Comparison of ENCODE assay signal across 8 cellular contexts in the genomic region with DNA sequence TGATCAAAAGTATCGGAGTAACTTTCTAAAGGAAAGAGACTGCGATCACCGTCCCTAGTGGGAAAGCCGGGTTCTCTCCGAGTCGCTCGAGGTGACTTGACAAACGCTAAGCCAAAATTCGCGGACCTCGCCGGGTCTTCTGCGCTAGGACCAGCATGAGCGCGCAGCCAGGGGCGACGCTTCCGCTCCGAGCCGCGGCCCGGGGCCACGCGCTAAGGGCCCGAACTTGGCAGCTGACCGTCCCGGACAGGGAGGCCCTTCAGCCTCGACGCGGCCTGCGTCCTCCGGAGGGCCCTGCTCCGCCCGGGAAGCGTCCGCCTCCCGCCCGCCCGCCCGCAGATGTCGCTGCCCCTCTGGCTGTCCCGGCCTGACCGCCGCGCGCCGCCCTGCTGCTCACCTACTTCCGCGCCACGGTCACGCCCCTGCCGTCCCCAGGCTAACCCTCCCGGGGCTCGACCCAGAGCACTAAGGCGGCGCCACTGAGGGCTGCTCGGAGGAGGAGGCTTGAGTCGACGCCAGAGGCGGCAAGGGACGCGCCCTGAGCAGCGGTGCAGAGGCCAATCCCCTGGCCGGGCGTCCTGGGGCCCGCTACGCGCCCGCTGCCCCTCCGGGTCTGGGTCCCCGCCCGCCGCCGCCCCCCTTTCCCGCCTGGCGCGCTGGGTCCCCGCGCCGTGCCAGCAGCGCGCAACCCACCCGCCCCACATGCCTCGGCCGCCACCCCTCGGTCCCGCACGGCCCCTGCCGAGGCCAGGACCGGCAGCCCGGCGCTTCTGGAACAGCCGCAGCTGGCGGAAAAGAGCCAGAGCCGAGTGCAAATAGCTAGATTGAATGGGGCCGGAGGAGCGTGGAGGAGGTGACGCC. TPM values are rescaled to one million over a fixed set of nuclear protein-coding genes. Genes with fewer than 3 reads are reported as not detected.
DNase-seq lines count a peak whose midpoint lies in the region; ATAC-seq and TF ChIP-seq lines count a peak whose summit lies in the region.

No MANE protein-coding gene starts in this region.

- peak; percentile 59 for ATAC-seq in HG03432 (IDR thresholded peaks at IDR 0.05; ENCODE audit: unreplicated experiment)

- peaks cover 10% of the 10 kb centered on the region for H3K27me3 Mint-ChIP-seq in endothelial cell (ENCODE audit: unreplicated experiment)

- TF ChIP-seq POLR2A in GM19099 (IDR thresholded peaks at IDR 0.05; ENCODE audit: extremely low read depth, insufficient read length, low read depth) = peak; percentile 79

- peak; percentile 14 for TF ChIP-seq CTCF in endothelial cell (IDR thresholded peaks at IDR 0.05; ENCODE audit: unreplicated experiment)

- H3K9me3 Mint-ChIP-seq in endothelial cell (ENCODE audit: unreplicated experiment) = no peaks in the 10 kb centered on the region

- H3K4me1 Mint-ChIP-seq in endothelial cell (ENCODE audit: unreplicated experiment) = peaks cover 11% of the 10 kb centered on the region

- DNase-seq in C1 segment of cervical spinal cord (lab: John Stamatoyannopoulos, UW) = peak in 11 of 14 donors; percentile 66 to 95 (median 78)
- DNase-seq in NCI-H82 treated with DMSO at 0.1 percent for 48 hours (lab: John Stamatoyannopoulos, UW; ENCODE audit: unreplicated experiment) = peak; percentile 66
- peak; percentile 52 to 71 (median 55) for DNase-seq in activated CD8-positive, alpha-beta memory T cell treated with anti-CD3 and anti-CD28 coated beads for 48 hours (ENCODE audit: low read depth in 2 of 3, low spot score in 2 of 3)
- peak; percentile 76 for DNase-seq in endothelial cell (ENCODE audit: low spot score)
- DNase-seq in mucosa of gallbladder (ENCODE audit: low spot score) = peak; percentile 85
- peak; percentile 50 to 67 for DNase-seq in stimulated activated CD8-positive, alpha-beta memory T cell treated with anti-CD3 and anti-CD28 coated beads, Interleukin-4, amount 100 ng/mL, for 4 hours (ENCODE audit: low read depth in 2 of 2, low spot score in 1 of 2)

- peak overlapping the region; percentile 36 for H3K27ac Mint-ChIP-seq in endothelial cell (ENCODE audit: unreplicated experiment)

- no peaks in the 10 kb centered on the region for H3K36me3 Mint-ChIP-seq in endothelial cell (ENCODE audit: low read depth, unreplicated experiment)

- peak overlapping the region; percentile 88 for H3K4me3 Mint-ChIP-seq in endothelial cell (ENCODE audit: unreplicated experiment)

RNA-seq across cellular contexts. Expression of a gene that starts 0.9 kb away (rescaled TPM):
- total RNA-seq in endothelial cell (ENCODE audit: unreplicated experiment) = 5.0 TPM
- total RNA-seq in mucosa of gallbladder = 9.2 TPM

Comparison
In these comparisons a context has a peak if more than half of its experiments do, and no peak if none do; other contexts are left out.
1. Peak in every context shown above with its lines: DNase-seq and ATAC-seq.